ENCODE assay signal across 11 cellular contexts in the genomic region with DNA sequence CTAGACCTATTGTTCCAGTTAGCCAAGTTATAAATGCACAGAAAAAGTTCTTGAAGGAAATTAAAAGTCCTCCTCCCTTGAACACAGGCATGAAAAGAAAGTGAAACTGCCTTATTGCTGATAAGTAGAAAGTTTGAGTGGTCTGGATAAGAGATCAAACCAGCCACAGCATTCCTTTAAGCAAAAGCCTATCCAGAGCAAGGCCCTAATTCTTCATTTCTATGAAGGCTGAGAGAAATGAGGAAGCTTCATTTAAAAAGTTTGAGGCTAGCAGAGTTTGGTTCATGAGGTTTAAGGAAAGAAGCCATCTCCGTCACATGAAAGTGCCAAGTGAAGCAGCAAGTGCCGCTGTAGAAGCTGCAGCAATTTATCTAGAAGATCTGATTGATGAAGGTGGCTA. TPM values are rescaled to one million over a fixed set of nuclear protein-coding genes. Genes with fewer than 3 reads are reported as not detected.
DNase-seq lines count a peak whose midpoint lies in the region; ATAC-seq and TF ChIP-seq lines count a peak whose summit lies in the region.
"Had no signal": no experiment of that assay in that cellular context is flagged by ENCODE, and none has a peak within 500 bp of the region (broad histone marks: within the 10 kb centered on the region; RNA-seq: fewer than 3 reads in every experiment).

No MANE protein-coding gene starts in this region.

- H3K9me3 Mint-ChIP-seq in activated T-cell treated with anti-CD3 and anti-CD28 coated beads, Interleukin-2, amount 50 U/mL, for 72 hours, result no peaks in the 10 kb centered on the region
- H3K9me3 Mint-ChIP-seq in T-helper 1 cell treated with Interleukin-12 subunit alpha and Interleukin-12 subunit beta and Interleukin-4 antibody, amounts not matched to agents 30 μg/mL and 1 μg/mL, for 36 hours, result no peaks in the 10 kb centered on the region
- no peaks in the 10 kb centered on the region for H3K9me3 Mint-ChIP-seq in stimulated activated naive CD8-positive, alpha-beta T cell treated with anti-CD3 and anti-CD28 coated beads, Interleukin-15, amount 100 ng/mL, for 72 hours

- no peaks in the 10 kb centered on the region for H3K27me3 Mint-ChIP-seq in activated T-cell treated with anti-CD3 and anti-CD28 coated beads, Interleukin-2, amount 50 U/mL, for 72 hours (ENCODE audit: low read depth)
- peaks cover 7% of the 10 kb centered on the region for H3K27me3 Mint-ChIP-seq in T-helper 1 cell treated with Interleukin-12 subunit alpha and Interleukin-12 subunit beta and Interleukin-4 antibody, amounts not matched to agents 30 μg/mL and 1 μg/mL, for 36 hours (ENCODE audit: low read depth)
- H3K27me3 Mint-ChIP-seq in stimulated activated naive CD8-positive, alpha-beta T cell treated with anti-CD3 and anti-CD28 coated beads, Interleukin-15, amount 100 ng/mL, for 72 hours, result peaks cover 6% of the 10 kb centered on the region

- peak overlapping the region; percentile 53 for H3K27ac Mint-ChIP-seq in activated T-cell treated with anti-CD3 and anti-CD28 coated beads, Interleukin-2, amount 50 U/mL, for 72 hours
- H3K27ac Mint-ChIP-seq in T-helper 1 cell treated with Interleukin-12 subunit alpha and Interleukin-12 subunit beta and Interleukin-4 antibody, amounts not matched to agents 30 μg/mL and 1 μg/mL, for 36 hours, result peak overlapping the region; percentile 79
- peak overlapping the region; percentile 71 to 86 for H3K27ac Mint-ChIP-seq in stimulated activated naive CD8-positive, alpha-beta T cell treated with anti-CD3 and anti-CD28 coated beads, Interleukin-15, amount 100 ng/mL, for 72 hours

- H3K4me1 Mint-ChIP-seq in activated T-cell treated with anti-CD3 and anti-CD28 coated beads, Interleukin-2, amount 50 U/mL, for 72 hours (ENCODE audit: low read depth), result peaks cover 62% of the 10 kb centered on the region
- peaks cover 33% of the 10 kb centered on the region for H3K4me1 Mint-ChIP-seq in T-helper 1 cell treated with Interleukin-12 subunit alpha and Interleukin-12 subunit beta and Interleukin-4 antibody, amounts not matched to agents 30 μg/mL and 1 μg/mL, for 36 hours (ENCODE audit: low read depth)
- H3K4me1 Mint-ChIP-seq in stimulated activated naive CD8-positive, alpha-beta T cell treated with anti-CD3 and anti-CD28 coated beads, Interleukin-15, amount 100 ng/mL, for 72 hours, result peaks cover 35% of the 10 kb centered on the region

- H3K27ac ChIP-seq in tibial nerve, result peak overlapping the region in 1 of 4 donors; percentile 54
- H3K27ac ChIP-seq: RWPE1 had no signal

- H3K4me3 Mint-ChIP-seq in activated T-cell treated with anti-CD3 and anti-CD28 coated beads, Interleukin-2, amount 50 U/mL, for 72 hours, result peak overlapping the region; percentile 79 to 86
- H3K4me3 Mint-ChIP-seq in T-helper 1 cell treated with Interleukin-12 subunit alpha and Interleukin-12 subunit beta and Interleukin-4 antibody, amounts not matched to agents 30 μg/mL and 1 μg/mL, for 36 hours, result peak overlapping the region; percentile 70
- peak overlapping the region; percentile 65 to 86 for H3K4me3 Mint-ChIP-seq in stimulated activated naive CD8-positive, alpha-beta T cell treated with anti-CD3 and anti-CD28 coated beads, Interleukin-15, amount 100 ng/mL, for 72 hours

- TF ChIP-seq EP300 in tibial nerve (IDR thresholded peaks at IDR 0.05), result no peak

- H3K36me3 Mint-ChIP-seq in activated T-cell treated with anti-CD3 and anti-CD28 coated beads, Interleukin-2, amount 50 U/mL, for 72 hours (ENCODE audit: insufficient read depth in 2 of 2), result peaks cover 0 to 3% of the 10 kb centered on the region in 2 donors
- H3K36me3 Mint-ChIP-seq in T-helper 1 cell treated with Interleukin-12 subunit alpha and Interleukin-12 subunit beta and Interleukin-4 antibody, amounts not matched to agents 30 μg/mL and 1 μg/mL, for 36 hours (ENCODE audit: low read depth), result peaks cover 3% of the 10 kb centered on the region

- DNase-seq in activated T-cell treated with anti-CD3 and anti-CD28 coated beads, Interleukin-2, amount 50 U/mL, for 72 hours, result no peak
- DNase-seq in activated T-cell treated with anti-CD3 and anti-CD28 coated beads for 4 hours (no peak), epithelial cell of proximal tubule (ENCODE audit: low read depth) (no peak), NCI-H1436 (lab: John Stamatoyannopoulos, UW) (no peak), tibial nerve (ENCODE audit: low spot score in 2 of 2) (no peak), KG1 (lab: John Stamatoyannopoulos, UW) (no peak)
- no peak for DNase-seq in stimulated activated naive CD8-positive, alpha-beta T cell treated with anti-CD3 and anti-CD28 coated beads, Interleukin-15, amount 100 ng/mL, for 72 hours
- DNase-seq: NCI-H1694, transverse colon had no signal

- H3K27me3 ChIP-seq in tibial nerve, result no peaks in the 10 kb centered on the region
- H3K27me3 ChIP-seq: transverse colon had no signal

- 75 to 88% methylated on average over 2 of the region's 2 CpGs for WGBS in tibial nerve, 2 donors

- H3K9me3 ChIP-seq in tibial nerve, result no peaks in the 10 kb centered on the region
- H3K9me3 ChIP-seq: transverse colon had no signal

- no peaks in the 10 kb centered on the region for H3K36me3 ChIP-seq in tibial nerve
- H3K36me3 ChIP-seq: transverse colon had no signal

- H3K4me1 ChIP-seq in tibial nerve, result peaks cover 0 to 26% (median 7%) of the 10 kb centered on the region in 4 donors

- TF ChIP-seq CTCF in epithelial cell of proximal tubule (conservative IDR thresholded peaks at IDR 0.05; ENCODE audit: low read depth, low read length) (no peak), tibial nerve (IDR thresholded peaks at IDR 0.05) (no peak)

- ATAC-seq in activated T-cell treated with anti-CD3 and anti-CD28 coated beads, Interleukin-2, amount 50 U/mL, for 72 hours (replicated peaks in 1 of 2), result no peak
- no peak for ATAC-seq in stimulated activated naive CD8-positive, alpha-beta T cell treated with anti-CD3 and anti-CD28 coated beads, Interleukin-15, amount 100 ng/mL, for 72 hours

- no peak for TF ChIP-seq POLR2A in tibial nerve (IDR thresholded peaks at IDR 0.05)

- H3K4me3 ChIP-seq in epithelial cell of proximal tubule (ENCODE audit: low read depth, low read length) (peak overlapping the region; percentile 6), tibial nerve (no peak overlapping the region)
- H3K4me3 ChIP-seq: transverse colon had no signal

RNA-seq across cellular contexts. Expression of gene SSX2IP, which starts 2.7 kb away (rescaled TPM):
- 10 to 100 TPM in 1 of 2 donors, 1 to 10 TPM in 1; 8.5 to 13.8 TPM for total RNA-seq in activated T-cell treated with anti-CD3 and anti-CD28 coated beads, Interleukin-2, amount 50 U/mL, for 72 hours
- 12.5 and 13.2 TPM in 2 replicates for total RNA-seq in epithelial cell of proximal tubule
- 1 to 10 TPM; 3.6 to 5.5 (median 4.8) TPM for total RNA-seq in tibial nerve
